15 cellular contexts compared by ENCODE assay signal in genomic region chr3:135034291-135034768, GRCh38.
A peak's percentile ranks its signal among the peaks of the same experiment; 100 is the strongest.
DNase-seq lines count a peak whose midpoint lies in the region; TF ChIP-seq lines count a peak whose summit lies in the region.
"Had no signal": no experiment of that assay in that cellular context is flagged by ENCODE, and none has a peak within 500 bp of the region (broad histone marks: within the 10 kb centered on the region; RNA-seq: fewer than 3 reads in every experiment).

No MANE protein-coding gene starts in this region.

- H3K36me3 ChIP-seq in esophagus muscularis mucosa: no peaks in the 10 kb centered on the region
- H3K36me3 ChIP-seq: brain microvascular endothelial cell had no signal

- no peaks in the 10 kb centered on the region for H3K9me3 ChIP-seq in esophagus muscularis mucosa
- H3K9me3 ChIP-seq: A549 had no signal

- no peak overlapping the region for H3K27ac ChIP-seq in esophagus muscularis mucosa (replicated peaks in 1 of 4)
- H3K27ac ChIP-seq: A549, brain microvascular endothelial cell had no signal

- H3K4me3 ChIP-seq in esophagus muscularis mucosa: no peak overlapping the region
- H3K4me3 ChIP-seq: A549 had no signal

- TF ChIP-seq POLR2A in esophagus muscularis mucosa (IDR thresholded peaks at IDR 0.05; ENCODE audit: low read depth): no peak

- peaks cover 0 to 7% (median 0%) of the 10 kb centered on the region in 4 donors for H3K27me3 ChIP-seq in esophagus muscularis mucosa
- H3K27me3 ChIP-seq: brain microvascular endothelial cell had no signal

- intact Hi-C loops in esophagus muscularis mucosa (cut with DNase I): no loop called here

- DNase-seq in ACHN: peak; percentile 72
- DNase-seq in NCI-H1105 (lab: John Stamatoyannopoulos, UW): peak; percentile 85
- DNase-seq in NCI-H345 (lab: John Stamatoyannopoulos, UW): peak; percentile 79
- DNase-seq in esophagus muscularis mucosa (ENCODE audit: extremely low spot score): peak; percentile 88
- no peak for DNase-seq in foreskin melanocyte
- no peak for DNase-seq in OCI-M2 (lab: John Stamatoyannopoulos, UW; ENCODE audit: unreplicated experiment)
- no peak for DNase-seq in NCI-H1048 (lab: John Stamatoyannopoulos, UW)
- DNase-seq in activated CD4-positive, alpha-beta T cell treated with anti-CD3 and anti-CD28 coated beads for 4 hours: no peak
- DNase-seq: activated B cell treated with CpG ODN at 0.5 μM for 24 hours; activated naive CD4-positive, alpha-beta T cell treated with anti-CD3 and anti-CD28 coated beads for 36 hours; brain microvascular endothelial cell; CD8-positive, alpha-beta T cell; nucleus accumbens; stimulated activated naive CD4-positive, alpha-beta T cell had no signal

- no peak for TF ChIP-seq EP300 in esophagus muscularis mucosa (IDR thresholded peaks at IDR 0.05)

- H3K4me1 ChIP-seq in esophagus muscularis mucosa: no peaks in the 10 kb centered on the region
- H3K4me1 ChIP-seq: A549 had no signal

- WGBS in esophagus muscularis mucosa: 65% methylated on average over 2 of the region's 4 CpGs

- no peak for TF ChIP-seq CTCF in esophagus muscularis mucosa (IDR thresholded peaks at IDR 0.05)

- in situ Hi-C loops in ACHN (cut with HindIII; ENCODE audit: low pct_ligation_motif_present, low pct_unique_long_range_greater_than_20kb, low sequenced_read_pairs): no loop called here

Comparison
In these comparisons a context has a peak if more than half of its experiments do, and no peak if none do; other contexts are left out.
1. DNase-seq: peak in ACHN (single experiment), NCI-H1105 (single experiment), NCI-H345 (single experiment) and esophagus muscularis mucosa (single experiment); none in foreskin melanocyte (single experiment), OCI-M2 (single experiment), NCI-H1048 (single experiment) and activated CD4-positive, alpha-beta T cell treated with anti-CD3 and anti-CD28 coated beads for 4 hours (0 of 2).